Comparison of ENCODE assay signal across 7 cellular contexts in the genomic region with DNA sequence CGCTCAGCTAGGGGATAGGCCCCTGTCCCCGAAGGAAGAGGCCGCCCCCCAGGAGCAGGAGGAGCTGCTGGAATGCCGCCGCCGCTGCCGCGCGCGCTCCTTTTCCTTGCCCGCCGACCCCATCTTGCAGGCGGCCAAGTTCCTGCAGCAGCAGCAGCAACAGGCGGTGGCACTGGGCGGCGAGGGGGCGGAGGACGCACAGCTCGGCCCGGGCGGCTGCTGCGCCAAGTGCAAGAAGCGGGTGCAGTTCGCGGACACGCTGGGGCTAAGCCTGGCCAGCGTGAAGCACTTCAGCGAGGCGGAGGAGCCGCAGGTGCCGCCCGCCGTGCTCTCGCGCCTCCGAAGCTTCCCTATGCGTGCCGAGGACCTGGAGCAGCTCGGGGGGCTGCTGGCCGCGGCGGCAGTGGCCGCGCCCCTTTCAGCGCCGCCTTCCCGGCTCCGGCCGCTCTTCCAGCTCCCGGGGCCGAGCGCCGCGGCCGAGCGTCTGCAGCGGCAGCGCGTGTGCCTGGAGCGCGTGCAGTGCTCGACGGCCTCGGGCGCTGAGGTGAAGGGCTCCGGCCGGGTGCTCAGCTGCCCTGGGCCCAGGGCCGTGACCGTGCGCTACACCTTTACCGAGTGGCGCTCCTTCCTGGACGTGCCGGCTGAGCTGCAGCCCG. TPM values are rescaled to one million over a fixed set of nuclear protein-coding genes. Genes with fewer than 3 reads are reported as not detected.
DNase-seq lines count a peak whose midpoint lies in the region; ATAC-seq and TF ChIP-seq lines count a peak whose summit lies in the region.

No MANE protein-coding gene starts in this region.

- POLR2A ChIA-PET in activated CD4-positive, alpha-beta memory T cell treated with anti-CD3 and anti-CD28 coated beads, Interleukin-2, amount 10 ng/mL, durations not matched to agents 7 days and 5 days (lab: Charles Lee): no interaction called here

- no peaks in the 10 kb centered on the region for H3K9me3 Mint-ChIP-seq in activated CD4-positive, alpha-beta memory T cell treated with anti-CD3 and anti-CD28 coated beads, Interleukin-2, amount 10 ng/mL, durations not matched to agents 7 days and 5 days

- CTCF ChIA-PET in activated CD4-positive, alpha-beta memory T cell treated with anti-CD3 and anti-CD28 coated beads, Interleukin-2, amount 10 ng/mL, durations not matched to agents 7 days and 5 days (lab: Charles Lee): no interaction called here

- in situ Hi-C loops in KBM-7 (cut with MboI; ENCODE audit: low pct_unique_long_range_greater_than_20kb, low sequenced_read_pairs): no loop called here

- H3K27ac ChIP-seq in right atrium auricular region: peak overlapping the region; percentile 88 to 94

- peak overlapping the region; percentile 45 to 74 for H3K4me3 ChIP-seq in right atrium auricular region
- H3K4me3 ChIP-seq in skeletal muscle cell (ENCODE audit: low read depth, low read length): peak overlapping the region; percentile 56

- no peak overlapping the region for H3K27ac Mint-ChIP-seq in activated CD4-positive, alpha-beta memory T cell treated with anti-CD3 and anti-CD28 coated beads, Interleukin-2, amount 10 ng/mL, durations not matched to agents 7 days and 5 days

- H3K4me1 ChIP-seq in right atrium auricular region: peaks cover 0 to 37% of the 10 kb centered on the region in 2 donors

- peaks cover 54% of the 10 kb centered on the region for H3K27me3 Mint-ChIP-seq in activated CD4-positive, alpha-beta memory T cell treated with anti-CD3 and anti-CD28 coated beads, Interleukin-2, amount 10 ng/mL, durations not matched to agents 7 days and 5 days

- H3K4me3 Mint-ChIP-seq in activated CD4-positive, alpha-beta memory T cell treated with anti-CD3 and anti-CD28 coated beads, Interleukin-2, amount 10 ng/mL, durations not matched to agents 7 days and 5 days: peak overlapping the region; percentile 7

- no peak for TF ChIP-seq CTCF in right atrium auricular region (IDR thresholded peaks at IDR 0.05)

- H3K27me3 ChIP-seq in right atrium auricular region: no peaks in the 10 kb centered on the region

- no peaks in the 10 kb centered on the region for H3K9me3 ChIP-seq in right atrium auricular region

- H3K4me1 Mint-ChIP-seq in activated CD4-positive, alpha-beta memory T cell treated with anti-CD3 and anti-CD28 coated beads, Interleukin-2, amount 10 ng/mL, durations not matched to agents 7 days and 5 days: peaks cover 7% of the 10 kb centered on the region

- DNase-seq in activated CD4-positive, alpha-beta memory T cell treated with anti-CD3 and anti-CD28 coated beads, Interleukin-2, amount 10 ng/mL, durations not matched to agents 7 days and 5 days: no peak
- DNase-seq in right atrium auricular region (ENCODE audit: low spot score) (no peak), skeletal muscle cell (ENCODE audit: low read depth) (no peak), KBM-7 (no peak), NCI-H2107 treated with DMSO at 0.1 percent for 48 hours (lab: John Stamatoyannopoulos, UW; ENCODE audit: unreplicated experiment) (no peak)

- ATAC-seq in GM18867 (IDR thresholded peaks at IDR 0.05; ENCODE audit: unreplicated experiment) (peak; percentile 37), HG03442 (IDR thresholded peaks at IDR 0.05; ENCODE audit: unreplicated experiment) (peak; percentile 11)

- H3K36me3 Mint-ChIP-seq in activated CD4-positive, alpha-beta memory T cell treated with anti-CD3 and anti-CD28 coated beads, Interleukin-2, amount 10 ng/mL, durations not matched to agents 7 days and 5 days (ENCODE audit: low read depth): no peaks in the 10 kb centered on the region

- H3K36me3 ChIP-seq in right atrium auricular region: no peaks in the 10 kb centered on the region

RNA-seq across cellular contexts. Expression of a gene that starts 0.6 kb away (rescaled TPM):
- under 1 TPM; 0.08 to 0.10 TPM for total RNA-seq in activated CD4-positive, alpha-beta memory T cell treated with anti-CD3 and anti-CD28 coated beads, Interleukin-2, amount 10 ng/mL, durations not matched to agents 7 days and 5 days
- 10 to 100 TPM in 1 of 2 donors, 1 to 10 TPM in 1; 8.8 to 16.4 TPM for total RNA-seq in right atrium auricular region

Comparison
In these comparisons a context has a peak if more than half of its experiments do, and no peak if none do; other contexts are left out.
1. RNA of a gene that starts 0.6 kb away (total RNA-seq): 8.8 to 16.4 TPM in right atrium auricular region; 0.08 to 0.10 TPM in activated CD4-positive, alpha-beta memory T cell treated with anti-CD3 and anti-CD28 coated beads, Interleukin-2, amount 10 ng/mL, durations not matched to agents 7 days and 5 days; every median in the first group is over 4 times any median in the second.